ENCODE assay signal across 3 cellular contexts in genomic region chr6:134299236-134299635, GRCh38.
TF ChIP-seq lines count a peak whose summit lies in the region.

No MANE protein-coding gene starts in this region.

TF ChIP-seq in SK-N-SH treated with all-trans-retinoic acid at 6 μM for 48 hours, 23 proteins besides CTCF, POLR2A, EP300 and RAD21 (continues in another document):
- TF ChIP-seq CSDC2 (CRISPR knock-in tag; IDR thresholded peaks at IDR 0.05), result no peak
- TF ChIP-seq ZC3H10 (CRISPR knock-in tag; IDR thresholded peaks at IDR 0.05), result no peak
- no peak for TF ChIP-seq ZFP3 (CRISPR knock-in tag; IDR thresholded peaks at IDR 0.05)
- TF ChIP-seq ZNF565 (CRISPR knock-in tag; conservative IDR thresholded peaks at IDR 0.05; ENCODE audit: low read depth), result no peak
- no peak for TF ChIP-seq CREB5 (CRISPR knock-in tag; IDR thresholded peaks at IDR 0.05; ENCODE audit: low read depth)
- TF ChIP-seq ZFP30 (CRISPR knock-in tag; IDR thresholded peaks at IDR 0.05), result no peak
- TF ChIP-seq SNAI2 (CRISPR knock-in tag; IDR thresholded peaks at IDR 0.05), result no peak
- no peak for TF ChIP-seq POU6F1 (CRISPR knock-in tag; IDR thresholded peaks at IDR 0.05; ENCODE audit: borderline replicate concordance, low read depth)
- TF ChIP-seq TCF4 (CRISPR knock-in tag; IDR thresholded peaks at IDR 0.05; ENCODE audit: borderline replicate concordance), result no peak
- TF ChIP-seq ARNTL (CRISPR knock-in tag; IDR thresholded peaks at IDR 0.05; ENCODE audit: borderline replicate concordance, low read depth), result no peak
- TF ChIP-seq ISL1 (CRISPR knock-in tag; IDR thresholded peaks at IDR 0.05), result no peak
- TF ChIP-seq CSRNP3 (CRISPR knock-in tag; IDR thresholded peaks at IDR 0.05), result no peak

TF ChIP-seq in SK-N-SH, 30 proteins besides CTCF, POLR2A, EP300 and RAD21:
- TF ChIP-seq EZH2phosphoT487 (IDR thresholded peaks at IDR 0.05; ENCODE audit: borderline replicate concordance, low read depth), result no peak
- no peak for TF ChIP-seq JUND (IDR thresholded peaks at IDR 0.05)
- TF ChIP-seq FOXJ3 (CRISPR knock-in tag; IDR thresholded peaks at IDR 0.05), result no peak
- TF ChIP-seq REST (IDR thresholded peaks at IDR 0.05; ENCODE audit: low read depth, low read length), result no peak
- no peak for TF ChIP-seq MAX (IDR thresholded peaks at IDR 0.05; ENCODE audit: low read depth)
- TF ChIP-seq MEF2A (IDR thresholded peaks at IDR 0.05; ENCODE audit: borderline replicate concordance, low read depth), result no peak
- no peak for TF ChIP-seq NRF1 (IDR thresholded peaks at IDR 0.05; ENCODE audit: low read depth, low read length)
- no peak for TF ChIP-seq IRF3 (IDR thresholded peaks at IDR 0.05; ENCODE audit: low read depth, low read length)
- TF ChIP-seq PBX3 (IDR thresholded peaks at IDR 0.05), result no peak
- TF ChIP-seq POLR2AphosphoS5 (IDR thresholded peaks at IDR 0.05; ENCODE audit: low read depth, low read length), result no peak
- TF ChIP-seq NFIC (IDR thresholded peaks at IDR 0.05; ENCODE audit: borderline replicate concordance), result no peak
- no peak for TF ChIP-seq USF1 (IDR thresholded peaks at IDR 0.05; ENCODE audit: borderline replicate concordance, low read depth)
- TF ChIP-seq CHD2 (IDR thresholded peaks at IDR 0.05; ENCODE audit: low read length, partially characterized antibody), result no peak
- TF ChIP-seq YY1 (IDR thresholded peaks at IDR 0.05; ENCODE audit: low read depth), result no peak
- no peak for TF ChIP-seq ZBTB33 (IDR thresholded peaks at IDR 0.05; ENCODE audit: borderline replicate concordance, low read depth)
- no peak for TF ChIP-seq USF2 (IDR thresholded peaks at IDR 0.05; ENCODE audit: borderline replicate concordance, low read depth, low read length)

TF ChIP-seq in HepG2, 621 proteins besides CTCF, POLR2A, EP300 and RAD21 (continues in another document):
- TF ChIP-seq ZNF280D (CRISPR knock-in tag; IDR thresholded peaks at IDR 0.05), result no peak
- TF ChIP-seq RXRB (CRISPR knock-in tag; IDR thresholded peaks at IDR 0.05; ENCODE audit: borderline replicate concordance), result no peak
- TF ChIP-seq REXO4 (CRISPR knock-in tag; IDR thresholded peaks at IDR 0.05; ENCODE audit: borderline replicate concordance), result no peak
- no peak for TF ChIP-seq ATF3 (CRISPR knock-in tag; IDR thresholded peaks at IDR 0.05)
- peak; percentile 97 for TF ChIP-seq ZNF12 (CRISPR knock-in tag; IDR thresholded peaks at IDR 0.05)
- TF ChIP-seq ZFX (CRISPR knock-in tag; IDR thresholded peaks at IDR 0.05; ENCODE audit: low read depth), result no peak
- TF ChIP-seq ZNF20 (CRISPR knock-in tag; IDR thresholded peaks at IDR 0.05), result no peak
- 0 out of 2 replicates have a peak, but pooled peaks have one; percentile 7 for TF ChIP-seq RAD51 (IDR thresholded peaks at IDR 0.05; ENCODE audit: borderline replicate concordance)
- TF ChIP-seq SOX13 (IDR thresholded peaks at IDR 0.05), result no peak
- TF ChIP-seq SOX13 (CRISPR knock-in tag; conservative IDR thresholded peaks at IDR 0.05 in 1 of 2, IDR thresholded peaks at IDR 0.05 in 1 of 2), result peak in 1 of 2 experiments; percentile 22; a peak in 1 of 4 replicates
- no peak for TF ChIP-seq ZNF891 (CRISPR knock-in tag; IDR thresholded peaks at IDR 0.05)
- TF ChIP-seq ZNF770 (CRISPR knock-in tag; IDR thresholded peaks at IDR 0.05), result peak; percentile 94
- no peak for TF ChIP-seq AGO1 (IDR thresholded peaks at IDR 0.05; ENCODE audit: low read depth, low read length, poor library complexity, severe bottlenecking)
- TF ChIP-seq SOX6 (IDR thresholded peaks at IDR 0.05), result no peak
- TF ChIP-seq SOX6 (CRISPR knock-in tag; IDR thresholded peaks at IDR 0.05), result peak; percentile 60
- no peak for TF ChIP-seq HDAC6 (IDR thresholded peaks at IDR 0.05; ENCODE audit: low read depth, low read length)
- peak; percentile 43; the same call in 1 of the 2 replicates for TF ChIP-seq ZNF670 (CRISPR knock-in tag; IDR thresholded peaks at IDR 0.05; ENCODE audit: borderline replicate concordance)
- 0 out of 2 replicates have a peak, but pooled peaks have one; percentile 27 for TF ChIP-seq ZBTB3 (CRISPR knock-in tag; IDR thresholded peaks at IDR 0.05; ENCODE audit: borderline replicate concordance, low read depth)
- TF ChIP-seq NFE2 (CRISPR knock-in tag; IDR thresholded peaks at IDR 0.05), result no peak
- TF ChIP-seq CSRNP2 (CRISPR knock-in tag; conservative IDR thresholded peaks at IDR 0.05; ENCODE audit: low read depth), result no peak
- no peak for TF ChIP-seq ZFP1 (CRISPR knock-in tag; IDR thresholded peaks at IDR 0.05)
- 0 out of 2 replicates have a peak, but pooled peaks have one; percentile 13 for TF ChIP-seq PAXIP1 (CRISPR knock-in tag; conservative IDR thresholded peaks at IDR 0.05)
- no peak for TF ChIP-seq KIAA2018 (CRISPR knock-in tag; IDR thresholded peaks at IDR 0.05; ENCODE audit: borderline replicate concordance)
- peak; percentile 40; the same call in 1 of the 2 replicates for TF ChIP-seq ZNF362 (CRISPR knock-in tag; IDR thresholded peaks at IDR 0.05; ENCODE audit: borderline replicate concordance)
- TF ChIP-seq SOX5 (CRISPR knock-in tag; IDR thresholded peaks at IDR 0.05; ENCODE audit: borderline replicate concordance), result 0 out of 2 replicates have a peak, but pooled peaks have one; percentile 19
